Comparison of ENCODE assay signal across 13 cellular contexts in genomic region chr1:25476186-25477097, GRCh38. TPM values are rescaled to one million over a fixed set of nuclear protein-coding genes. Genes with fewer than 3 reads are reported as not detected.
A peak's percentile ranks its signal among the peaks of the same experiment; 100 is the strongest.
DNase-seq lines count a peak whose midpoint lies in the region; ATAC-seq, FAIRE-seq and TF ChIP-seq lines count a peak whose summit lies in the region.
"Had no signal": no experiment of that assay in that cellular context is flagged by ENCODE, and none has a peak within 500 bp of the region (broad histone marks: within the 10 kb centered on the region; RNA-seq: fewer than 3 reads in every experiment).

No MANE protein-coding gene starts in this region.

- peak overlapping the region; percentile 1 for H3K27ac Mint-ChIP-seq in MCF 10A (ENCODE audit: low read depth, unreplicated experiment)
- no peak overlapping the region for H3K27ac Mint-ChIP-seq in endodermal cell
- H3K27ac Mint-ChIP-seq in stimulated activated naive CD8-positive, alpha-beta T cell treated with anti-CD3 and anti-CD28 coated beads, Interleukin-15, Interleukin-2, amounts not matched to agents 100 ng/mL and 50 ng/mL, for 24 hours: peak overlapping the region; percentile 66

- TF ChIP-seq CTCF in MCF 10A (IDR thresholded peaks at IDR 0.05; ENCODE audit: unreplicated experiment) (no peak), breast epithelium (IDR thresholded peaks at IDR 0.05) (no peak), endodermal cell (conservative IDR thresholded peaks at IDR 0.05) (no peak), D721Med (IDR thresholded peaks at IDR 0.05; ENCODE audit: insufficient read depth, missing control alignments) (no peak)

- no peaks in the 10 kb centered on the region for H3K9me3 Mint-ChIP-seq in MCF 10A (ENCODE audit: unreplicated experiment)
- H3K9me3 Mint-ChIP-seq in endodermal cell: no peaks in the 10 kb centered on the region
- H3K9me3 Mint-ChIP-seq in stimulated activated naive CD8-positive, alpha-beta T cell treated with anti-CD3 and anti-CD28 coated beads, Interleukin-15, Interleukin-2, amounts not matched to agents 100 ng/mL and 50 ng/mL, for 24 hours: no peaks in the 10 kb centered on the region

- H3K27me3 Mint-ChIP-seq in MCF 10A (ENCODE audit: insufficient read depth, unreplicated experiment): no peaks in the 10 kb centered on the region
- H3K27me3 Mint-ChIP-seq in endodermal cell (ENCODE audit: insufficient read depth): peaks cover 45% of the 10 kb centered on the region
- H3K27me3 Mint-ChIP-seq in stimulated activated naive CD8-positive, alpha-beta T cell treated with anti-CD3 and anti-CD28 coated beads, Interleukin-15, Interleukin-2, amounts not matched to agents 100 ng/mL and 50 ng/mL, for 24 hours: no peaks in the 10 kb centered on the region

- no peak for TF ChIP-seq POLR2A in breast epithelium (IDR thresholded peaks at IDR 0.05)

- DNase-seq in MCF 10A (ENCODE audit: unreplicated experiment) (peak; percentile 5), breast epithelium (ENCODE audit: low spot score in 2 of 2) (no peak), NCI-H526 treated with DMSO at 0.1 percent for 48 hours (lab: John Stamatoyannopoulos, UW) (peak; percentile 26), endodermal cell (no peak), D721Med (ENCODE audit: insufficient read length, low spot score) (no peak), superior temporal gyrus (ENCODE audit: extremely low spot score) (no peak)
- DNase-seq: AML-193, GOT3, T-helper 1 cell had no signal

- H3K4me3 ChIP-seq in breast epithelium (no peak overlapping the region), endodermal cell (ENCODE audit: low read length) (no peak overlapping the region)
- H3K4me3 ChIP-seq: right atrium auricular region had no signal

- CTCF ChIA-PET in MCF 10A (lab: Yijun Ruan, JAX): interaction anchor here (0.7 to 3.1 kb wide), 5 partner anchors 11 to 45 kb away, joined by 3 to 16 read pairs (median 4); no protein-coding TSS in a partner anchor

- peaks cover 12% of the 10 kb centered on the region for H3K4me1 Mint-ChIP-seq in MCF 10A (ENCODE audit: insufficient read depth, unreplicated experiment)
- peaks cover 13% of the 10 kb centered on the region for H3K4me1 Mint-ChIP-seq in endodermal cell
- H3K4me1 Mint-ChIP-seq in stimulated activated naive CD8-positive, alpha-beta T cell treated with anti-CD3 and anti-CD28 coated beads, Interleukin-15, Interleukin-2, amounts not matched to agents 100 ng/mL and 50 ng/mL, for 24 hours (ENCODE audit: low read depth): peaks cover 59% of the 10 kb centered on the region

- H3K4me1 ChIP-seq in breast epithelium (no peaks in the 10 kb centered on the region), endodermal cell (ENCODE audit: control insufficient read depth, insufficient read depth, low read length) (peaks cover 7% of the 10 kb centered on the region)

- WGBS in endodermal cell (ENCODE audit: insufficient coverage in 1 of 2, insufficient read length in 1 of 2), 2 experiments: 87 to 100% methylated on average over 1 to 2 of the region's 2 CpGs

- H3K4me3 Mint-ChIP-seq in MCF 10A (ENCODE audit: unreplicated experiment): no peak overlapping the region
- H3K4me3 Mint-ChIP-seq in endodermal cell: no peak overlapping the region
- H3K4me3 Mint-ChIP-seq in stimulated activated naive CD8-positive, alpha-beta T cell treated with anti-CD3 and anti-CD28 coated beads, Interleukin-15, Interleukin-2, amounts not matched to agents 100 ng/mL and 50 ng/mL, for 24 hours: no peak overlapping the region

- no peak overlapping the region for H3K9ac ChIP-seq in endodermal cell (ENCODE audit: extremely low read depth, low read length, poor library complexity, severe bottlenecking)

- no peaks in the 10 kb centered on the region for H3K27me3 ChIP-seq in breast epithelium
- H3K27me3 ChIP-seq in endodermal cell (ENCODE audit: control insufficient read depth, insufficient read depth, low read length, poor library complexity, severe bottlenecking): peaks cover 61% of the 10 kb centered on the region
- H3K27me3 ChIP-seq: right atrium auricular region had no signal

- no peak for ATAC-seq in HG02973 (IDR thresholded peaks at IDR 0.05; ENCODE audit: unreplicated experiment)

- intact Hi-C loops in MCF 10A (cut with micrococcal nuclease) (no loop called here), breast epithelium (cut with DNase I; ENCODE audit: low total_unique reads) (no loop called here)

- POLR2A ChIA-PET in MCF 10A (lab: Yijun Ruan, JAX): interaction anchor here (0.7 to 1.2 kb wide), 5 partner anchors 13 to 323 kb away, joined by 3 to 4 read pairs (median 3); partner anchors contain the start of genes MACO1 and SYF2

- H3K36me3 ChIP-seq in breast epithelium (no peaks in the 10 kb centered on the region), endodermal cell (ENCODE audit: control insufficient read depth, insufficient read depth, low read length) (peaks cover 5% of the 10 kb centered on the region)
- H3K36me3 ChIP-seq: right atrium auricular region had no signal

- no TSS peak for BruUV-seq in MCF 10A (replicated peaks; lab: Mats Ljungman, UMichigan)

- no peaks in the 10 kb centered on the region for H3K9me3 ChIP-seq in breast epithelium
- H3K9me3 ChIP-seq in endodermal cell (ENCODE audit: control insufficient read depth, low read length): no peaks in the 10 kb centered on the region
- H3K9me3 ChIP-seq: right atrium auricular region had no signal

- FAIRE-seq in D721Med (lab: Jason Lieb, UNC): no peak
- FAIRE-seq: endometrium had no signal

- H3K36me3 Mint-ChIP-seq in MCF 10A (ENCODE audit: insufficient read depth, unreplicated experiment) (peaks cover 11% of the 10 kb centered on the region), endodermal cell (ENCODE audit: low read depth) (peaks cover 2% of the 10 kb centered on the region)
- H3K36me3 Mint-ChIP-seq in stimulated activated naive CD8-positive, alpha-beta T cell treated with anti-CD3 and anti-CD28 coated beads, Interleukin-15, Interleukin-2, amounts not matched to agents 100 ng/mL and 50 ng/mL, for 24 hours (ENCODE audit: low read depth): no peaks in the 10 kb centered on the region

- peak overlapping the region in 1 of 2 donors; percentile 48 for H3K27ac ChIP-seq in breast epithelium
- peak overlapping the region; percentile 57 for H3K27ac ChIP-seq in endodermal cell (ENCODE audit: low read depth, low read length)
- H3K27ac ChIP-seq: right atrium auricular region had no signal

RNA-seq across cellular contexts. Expression of gene MACO1, which starts 45.7 kb away (rescaled TPM):
- total RNA-seq in MCF 10A (2022) (17.4 and 19.3 TPM in 2 replicates), breast epithelium (10 to 100 TPM; 15.0 to 24.0 (median 17.7) TPM), endodermal cell (10 to 100 TPM; 13.1 to 14.1 TPM)
- polyA plus RNA-seq in endodermal cell (2013, experiment 1 of 2): 26.0 TPM
- polyA plus RNA-seq in endodermal cell (2013, experiment 2 of 2): 23.1 TPM

RNA-seq across cellular contexts. Expression of gene RHCE, which starts 55.8 kb away (rescaled TPM):
- total RNA-seq in MCF 10A (2022) (0.42 and 0.61 TPM in 2 replicates), breast epithelium (under 1 TPM in 2 of 3 donors, not detected in 1; 0.32 to 0.66 TPM), endodermal cell (under 1 TPM; 0.33 to 0.40 TPM)
- polyA plus RNA-seq in endodermal cell (2013, experiment 1 of 2): 0.43 TPM
- 0.83 TPM for polyA plus RNA-seq in endodermal cell (2013, experiment 2 of 2)

Comparison
In these comparisons a context has a peak if more than half of its experiments do, and no peak if none do; other contexts are left out.
1. DNase-seq: peak in MCF 10A (single experiment) and NCI-H526 treated with DMSO at 0.1 percent for 48 hours (single experiment); none in breast epithelium (0 of 2), endodermal cell (single experiment), D721Med (single experiment) and superior temporal gyrus (single experiment).